In the genomic region with DNA sequence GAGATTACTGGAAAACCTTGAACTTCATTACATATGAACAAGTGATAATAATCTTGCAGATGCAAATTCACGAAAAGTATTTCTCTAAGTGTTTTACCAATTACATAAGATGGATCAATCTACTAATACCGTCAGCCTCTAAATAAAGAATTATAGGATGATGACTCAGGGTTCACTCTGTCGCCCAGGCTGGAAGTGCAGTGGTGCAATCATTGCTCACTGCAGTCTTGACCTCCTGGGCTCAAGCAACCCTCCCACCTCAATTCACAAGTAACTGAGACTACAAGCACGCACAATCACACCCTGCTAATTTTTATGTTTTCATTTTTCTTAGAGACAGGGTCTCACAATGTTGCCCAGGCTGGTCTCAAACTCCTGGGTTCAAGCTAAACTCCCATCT, we compare ENCODE assay signal across 18 cellular contexts.
DNase-seq lines count a peak whose midpoint lies in the region; ATAC-seq and TF ChIP-seq lines count a peak whose summit lies in the region.
"Had no signal": no experiment of that assay in that cellular context is flagged by ENCODE, and none has a peak within 500 bp of the region (broad histone marks: within the 10 kb centered on the region; RNA-seq: fewer than 3 reads in every experiment).

No MANE protein-coding gene starts in this region.

- no peak for TF ChIP-seq POLR2A in NB4 (IDR thresholded peaks at IDR 0.05; ENCODE audit: extremely low read depth, insufficient read length)

- H3K4me3 ChIP-seq in NB4 (ENCODE audit: low read depth, low read length) (no peak overlapping the region), astrocyte of the spinal cord (ENCODE audit: low read depth, low read length) (no peak overlapping the region)
- H3K4me3 ChIP-seq: colonic mucosa, heart right ventricle had no signal

- in situ Hi-C loops in astrocyte of the spinal cord (cut with HindIII; ENCODE audit: low sequenced_read_pairs) = no loop called here

- ATAC-seq in GM18498 (IDR thresholded peaks at IDR 0.05; ENCODE audit: unreplicated experiment) = no peak
- no peak for ATAC-seq in GM19463 (IDR thresholded peaks at IDR 0.05; ENCODE audit: unreplicated experiment)
- ATAC-seq in GM21786 (IDR thresholded peaks at IDR 0.05; ENCODE audit: unreplicated experiment) = no peak
- ATAC-seq: activated CD8-positive, alpha-beta T cell treated with anti-CD3 and anti-CD28 coated beads for 36 hours; heart right ventricle; stimulated activated naive B cell treated with anti-CD40 and anti-IgM and Interleukin-4, amounts not matched to agents 10 μg/mL and 1 μg/mL and 100 μg/mL, for 72 hours had no signal

- DNase-seq in EL (peak; percentile 54), NB4 (ENCODE audit: low read depth) (peak; percentile 68), astrocyte of the spinal cord (ENCODE audit: low read depth, low spot score) (peak; percentile 5), kidney glomerular epithelial cell (lab: John Stamatoyannopoulos, UW) (peak; percentile 49), NCI-H510A treated with DMSO at 0.1 percent for 48 hours (lab: John Stamatoyannopoulos, UW) (no peak)
- DNase-seq: activated CD8-positive, alpha-beta T cell treated with anti-CD3 and anti-CD28 coated beads for 36 hours; amniotic stem cell; colonic mucosa; COR-L47; heart right ventricle; islet precursor cell; NCI-H446 treated with DMSO at 0.1 percent for 48 hours; occipital lobe; OCI-M1; stimulated activated naive B cell treated with anti-CD40 and anti-IgM and Interleukin-4, amounts not matched to agents 10 μg/mL and 1 μg/mL and 100 μg/mL, for 72 hours had no signal

- TF ChIP-seq CTCF in NB4 (IDR thresholded peaks at IDR 0.05; ENCODE audit: low read depth, low read length) = no peak
- no peak for TF ChIP-seq CTCF in astrocyte of the spinal cord (IDR thresholded peaks at IDR 0.05; ENCODE audit: low read depth, low read length)
